Comparison of ENCODE assay signal across 28 cellular contexts in the genomic region with DNA sequence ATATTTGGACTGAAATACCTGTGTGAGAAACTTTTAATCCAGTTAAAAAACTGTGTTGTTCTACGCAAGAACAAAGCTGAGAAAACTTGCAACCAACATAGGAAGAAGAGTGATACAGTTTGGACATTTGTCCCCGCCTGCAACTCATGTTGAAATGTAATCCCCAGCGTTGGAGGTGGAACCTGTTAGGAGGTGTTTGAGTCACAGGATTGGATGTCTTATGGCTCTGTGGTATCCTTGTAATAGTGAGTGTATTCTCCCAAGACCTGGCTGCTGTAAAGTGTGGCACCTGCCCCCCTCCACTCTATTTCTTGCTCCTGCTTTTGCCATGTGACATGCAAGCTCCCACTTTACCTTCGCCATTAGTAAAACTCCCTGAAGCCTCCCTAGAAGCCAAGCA.
"Had no signal": no experiment of that assay in that cellular context is flagged by ENCODE, and none has a peak within 500 bp of the region (broad histone marks: within the 10 kb centered on the region; RNA-seq: fewer than 3 reads in every experiment).

No MANE protein-coding gene starts in this region.

- H3K4me1 ChIP-seq: ascending aorta, breast epithelium, colonic mucosa had no signal

- H3K36me3 ChIP-seq: colonic mucosa had no signal

- H3K4me3 ChIP-seq: ascending aorta, breast epithelium, cardiac muscle cell, colonic mucosa, heart left ventricle had no signal

- DNase-seq: activated B cell treated with CpG ODN at 0.5 μM for 24 hours; activated CD4-positive, alpha-beta T cell treated with anti-CD3 and anti-CD28 coated beads for 48 hours; activated CD4-positive, alpha-beta T cell treated with anti-CD3 and anti-CD28 coated beads, Interleukin-2, amount 50 U/mL, for 1 hour; activated CD4-positive, alpha-beta T cell treated with anti-CD3 and anti-CD28 coated beads, Interleukin-2, amount 50 U/mL, for 48 hours; activated CD8-positive, alpha-beta memory T cell treated with anti-CD3 and anti-CD28 coated beads for 24 hours; activated CD8-positive, alpha-beta T cell treated with anti-CD3 and anti-CD28 coated beads for 36 hours; activated effector memory CD4-positive, alpha-beta T cell treated with Interleukin-2 at 50 U/mL for 16 hours; activated gamma-delta T cell treated with Interleukin-2 at 50 U/mL for 16 hours; activated naive CD4-positive, alpha-beta T cell treated with anti-CD3 and anti-CD28 coated beads, Interleukin-2, amount 50 U/mL, for 16 hours; activated naive CD4-positive, alpha-beta T cell treated with Interleukin-2 at 50 U/mL for 16 hours; activated T-cell treated with anti-CD3 and anti-CD28 coated beads, Interleukin-2, amount 50 U/mL, for 4 hours; central memory CD4-positive, alpha-beta T cell; cerebellar nuclear complex; colonic mucosa; effector CD8-positive, alpha-beta T cell; foreskin fibroblast; glutamatergic neuron; T-helper 1 cell; T-helper 17 cell; T1000; WERI-Rb-1 had no signal

- ATAC-seq: activated CD4-positive, CD25-positive, alpha-beta regulatory T cell treated with anti-CD3 and anti-CD28 coated beads, Interleukin-2, amount 50 U/mL, for 24 hours; activated CD8-positive, alpha-beta T cell treated with anti-CD3 and anti-CD28 coated beads for 36 hours; activated T-cell treated with anti-CD3 and anti-CD28 coated beads, Interleukin-2, amount 50 U/mL, for 4 hours; activated T-helper 17 cell treated with anti-CD3 and anti-CD28 coated beads, Interleukin-2, amount 50 U/mL, for 72 hours; T-helper 17 cell had no signal

- H3K27ac ChIP-seq: ascending aorta, breast epithelium, cardiac muscle cell, colonic mucosa, epithelial cell of prostate, heart left ventricle, WERI-Rb-1 had no signal

- H3K27me3 ChIP-seq: ascending aorta, breast epithelium, cardiac muscle cell, colonic mucosa, heart left ventricle had no signal

- H3K9me3 ChIP-seq: ascending aorta, colonic mucosa had no signal
